Comparison of ENCODE assay signal across 18 cellular contexts in the genomic region with DNA sequence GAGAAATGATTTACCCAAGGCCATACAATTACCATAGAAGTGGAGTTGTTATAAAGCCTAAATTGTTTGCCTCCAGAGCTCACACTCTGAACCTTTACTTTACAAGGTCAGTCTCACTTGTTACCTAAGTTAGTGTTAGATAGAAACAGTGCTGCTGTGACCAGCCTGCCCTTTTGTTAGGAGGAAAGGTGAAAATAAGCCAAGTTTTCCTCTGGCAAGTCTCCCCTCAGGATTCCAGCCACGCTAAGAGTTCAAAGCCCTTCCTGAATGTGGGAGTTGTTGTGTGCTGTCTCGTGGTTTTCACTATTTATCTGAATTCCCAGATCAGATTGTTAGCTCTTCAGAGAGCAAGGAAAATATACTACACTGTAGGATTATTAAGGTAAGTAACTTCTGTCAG.
"Had no signal": no experiment of that assay in that cellular context is flagged by ENCODE, and none has a peak within 500 bp of the region (broad histone marks: within the 10 kb centered on the region; RNA-seq: fewer than 3 reads in every experiment).

No MANE protein-coding gene starts in this region.

- H3K27me3 ChIP-seq: brain microvascular endothelial cell, hepatocyte, neutrophil, pancreas, upper lobe of right lung had no signal

- H3K36me3 ChIP-seq: brain microvascular endothelial cell, neutrophil, pancreas, upper lobe of right lung, WERI-Rb-1 had no signal

- H3K4me1 ChIP-seq: pancreas, upper lobe of right lung had no signal

- H3K27ac ChIP-seq: brain microvascular endothelial cell, hepatocyte, neutrophil, pancreas, upper lobe of right lung, WERI-Rb-1 had no signal

- H3K4me3 ChIP-seq: hepatocyte, pancreas, upper lobe of right lung had no signal

- H3K9me3 ChIP-seq: neutrophil, pancreas, upper lobe of right lung had no signal

- ATAC-seq: activated naive CD8-positive, alpha-beta T cell treated with anti-CD3 and anti-CD28 coated beads, Interleukin-2, amount 50 U/mL, for 24 hours; natural killer cell treated with Interleukin-12 subunit alpha and Interleukin-12 subunit beta and Interleukin-15 and Interleukin-18, amount 100 ng/mL, for 72 hours; pancreas; upper lobe of right lung had no signal

- DNase-seq: activated CD4-positive, alpha-beta T cell treated with anti-CD3 and anti-CD28 coated beads for 1 hour; activated CD8-positive, alpha-beta memory T cell treated with anti-CD3 and anti-CD28 coated beads for 24 hours; activated CD8-positive, alpha-beta memory T cell treated with anti-CD3 and anti-CD28 coated beads, Interleukin-2, amount 50 U/mL, for 48 hours; activated effector memory CD4-positive, alpha-beta T cell treated with Interleukin-2 at 50 U/mL for 16 hours; activated naive CD4-positive, alpha-beta T cell treated with anti-CD3 and anti-CD28 coated beads, Interleukin-2, amount 10 ng/mL, durations not matched to agents 7 days and 5 days; activated naive CD8-positive, alpha-beta T cell treated with anti-CD3 and anti-CD28 coated beads, Interleukin-2, amount 50 U/mL, for 24 hours; activated T-cell treated with anti-CD3 and anti-CD28 coated beads, Interleukin-2, amount 50 U/mL, for 48 hours; anterior cingulate cortex; brain microvascular endothelial cell; effector CD4-positive, alpha-beta T cell; pancreas; SW 1271; T-helper 2 cell; upper lobe of right lung; WERI-Rb-1 had no signal
